ENCODE assay signal across 1 cellular context in the genomic region with DNA sequence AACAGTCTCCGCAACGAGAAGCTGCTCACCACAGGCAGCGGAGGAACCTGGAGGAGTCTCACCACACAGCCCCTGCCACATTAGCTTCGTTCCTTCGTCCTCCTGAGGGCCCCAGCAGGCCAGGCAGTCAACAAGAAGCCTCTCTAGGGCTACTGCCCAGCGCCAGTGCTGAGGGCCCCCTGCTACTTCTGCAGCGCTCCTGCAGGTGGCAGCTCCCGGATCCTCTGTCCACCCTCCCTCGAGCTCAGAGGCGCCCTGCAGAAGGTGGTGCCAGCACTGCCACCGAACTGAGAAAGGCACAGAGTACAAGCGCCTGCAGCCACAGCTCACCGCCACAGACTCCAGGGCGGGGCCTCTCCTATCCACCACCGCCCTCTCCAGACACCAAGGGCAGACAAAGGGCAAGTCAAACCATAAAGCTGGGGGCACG.
TF ChIP-seq lines count a peak whose summit lies in the region.

No MANE protein-coding gene starts in this region.

TF ChIP-seq in HCT116, 20 proteins besides CTCF, POLR2A, EP300 and RAD21 (continued from another document):
- no peak for TF ChIP-seq ZBTB33 (IDR thresholded peaks at IDR 0.05; ENCODE audit: extremely low read depth, insufficient replicate concordance, low read length)
- no peak for TF ChIP-seq FOSL1 (IDR thresholded peaks at IDR 0.05; ENCODE audit: low read depth)
- no peak for TF ChIP-seq ELF1 (IDR thresholded peaks at IDR 0.05; ENCODE audit: borderline replicate concordance, low read depth)
- no peak for TF ChIP-seq TCF7L2 (IDR thresholded peaks at IDR 0.05; ENCODE audit: borderline replicate concordance, extremely low read depth, insufficient read depth, insufficient read length)
- no peak for TF ChIP-seq SP1 (IDR thresholded peaks at IDR 0.05; ENCODE audit: low read depth)
TF ChIP-seq in HCT116: peak in this region for 0.
